ENCODE assay signal across 2 cellular contexts in the genomic region with DNA sequence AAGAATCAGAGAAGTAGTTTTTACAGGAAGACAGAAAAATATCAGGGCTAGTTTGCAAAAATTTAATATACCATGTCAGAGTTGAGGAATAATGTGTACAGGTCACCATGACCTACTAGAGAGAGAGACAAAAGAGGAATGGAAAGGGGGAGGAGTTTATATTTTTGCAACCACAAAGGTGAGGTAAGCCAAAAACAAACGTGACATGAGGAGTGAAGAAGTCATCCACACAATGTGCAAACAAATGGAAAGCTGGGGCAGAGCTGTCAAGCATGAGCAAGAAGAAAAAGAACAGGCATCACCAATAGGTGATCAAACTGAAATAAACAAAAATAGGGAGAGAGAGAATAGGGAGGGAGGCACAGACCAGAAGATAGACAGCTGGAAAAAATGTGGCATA.
TF ChIP-seq lines count a peak whose summit lies in the region.

No MANE protein-coding gene starts in this region.

TF ChIP-seq in GM23338, 12 proteins besides CTCF, POLR2A, EP300 and RAD21 (continued from another document):
- TF ChIP-seq, protein P1, sequence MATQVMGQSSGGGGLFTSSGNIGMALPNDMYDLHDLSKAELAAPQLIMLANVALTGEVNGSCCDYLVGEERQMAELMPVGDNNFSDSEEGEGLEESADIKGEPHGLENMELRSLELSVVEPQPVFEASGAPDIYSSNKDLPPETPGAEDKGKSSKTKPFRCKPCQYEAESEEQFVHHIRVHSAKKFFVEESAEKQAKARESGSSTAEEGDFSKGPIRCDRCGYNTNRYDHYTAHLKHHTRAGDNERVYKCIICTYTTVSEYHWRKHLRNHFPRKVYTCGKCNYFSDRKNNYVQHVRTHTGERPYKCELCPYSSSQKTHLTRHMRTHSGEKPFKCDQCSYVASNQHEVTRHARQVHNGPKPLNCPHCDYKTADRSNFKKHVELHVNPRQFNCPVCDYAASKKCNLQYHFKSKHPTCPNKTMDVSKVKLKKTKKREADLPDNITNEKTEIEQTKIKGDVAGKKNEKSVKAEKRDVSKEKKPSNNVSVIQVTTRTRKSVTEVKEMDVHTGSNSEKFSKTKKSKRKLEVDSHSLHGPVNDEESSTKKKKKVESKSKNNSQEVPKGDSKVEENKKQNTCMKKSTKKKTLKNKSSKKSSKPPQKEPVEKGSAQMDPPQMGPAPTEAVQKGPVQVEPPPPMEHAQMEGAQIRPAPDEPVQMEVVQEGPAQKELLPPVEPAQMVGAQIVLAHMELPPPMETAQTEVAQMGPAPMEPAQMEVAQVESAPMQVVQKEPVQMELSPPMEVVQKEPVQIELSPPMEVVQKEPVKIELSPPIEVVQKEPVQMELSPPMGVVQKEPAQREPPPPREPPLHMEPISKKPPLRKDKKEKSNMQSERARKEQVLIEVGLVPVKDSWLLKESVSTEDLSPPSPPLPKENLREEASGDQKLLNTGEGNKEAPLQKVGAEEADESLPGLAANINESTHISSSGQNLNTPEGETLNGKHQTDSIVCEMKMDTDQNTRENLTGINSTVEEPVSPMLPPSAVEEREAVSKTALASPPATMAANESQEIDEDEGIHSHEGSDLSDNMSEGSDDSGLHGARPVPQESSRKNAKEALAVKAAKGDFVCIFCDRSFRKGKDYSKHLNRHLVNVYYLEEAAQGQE (IDR thresholded peaks at IDR 0.05; ENCODE audit: unreplicated experiment): no peak
- TF ChIP-seq POLR2AphosphoS5 (IDR thresholded peaks at IDR 0.05; ENCODE audit: low read depth) (no peak), STAT1 (IDR thresholded peaks at IDR 0.05; ENCODE audit: unreplicated experiment) (no peak), ZNF462 (CRISPR knock-in tag; IDR thresholded peaks at IDR 0.05) (no peak), ZNF114 (CRISPR knock-in tag; IDR thresholded peaks at IDR 0.05) (no peak)

TF ChIP-seq in WTC11, 78 proteins besides CTCF, POLR2A, EP300 and RAD21 (continued from another document):
- TF ChIP-seq AFF4 (CRISPR knock-in tag; IDR thresholded peaks at IDR 0.05; ENCODE audit: borderline replicate concordance) (no peak), ZNF232 (CRISPR knock-in tag; IDR thresholded peaks at IDR 0.05) (no peak), IRF1 (CRISPR knock-in tag; IDR thresholded peaks at IDR 0.05) (no peak), OVOL2 (CRISPR knock-in tag; IDR thresholded peaks at IDR 0.05; ENCODE audit: borderline replicate concordance) (no peak), SMAD3 (CRISPR knock-in tag; IDR thresholded peaks at IDR 0.05; ENCODE audit: borderline replicate concordance) (no peak), ZBTB21 (CRISPR knock-in tag; IDR thresholded peaks at IDR 0.05; ENCODE audit: borderline replicate concordance) (no peak)
- TF ChIP-seq, protein P2, sequence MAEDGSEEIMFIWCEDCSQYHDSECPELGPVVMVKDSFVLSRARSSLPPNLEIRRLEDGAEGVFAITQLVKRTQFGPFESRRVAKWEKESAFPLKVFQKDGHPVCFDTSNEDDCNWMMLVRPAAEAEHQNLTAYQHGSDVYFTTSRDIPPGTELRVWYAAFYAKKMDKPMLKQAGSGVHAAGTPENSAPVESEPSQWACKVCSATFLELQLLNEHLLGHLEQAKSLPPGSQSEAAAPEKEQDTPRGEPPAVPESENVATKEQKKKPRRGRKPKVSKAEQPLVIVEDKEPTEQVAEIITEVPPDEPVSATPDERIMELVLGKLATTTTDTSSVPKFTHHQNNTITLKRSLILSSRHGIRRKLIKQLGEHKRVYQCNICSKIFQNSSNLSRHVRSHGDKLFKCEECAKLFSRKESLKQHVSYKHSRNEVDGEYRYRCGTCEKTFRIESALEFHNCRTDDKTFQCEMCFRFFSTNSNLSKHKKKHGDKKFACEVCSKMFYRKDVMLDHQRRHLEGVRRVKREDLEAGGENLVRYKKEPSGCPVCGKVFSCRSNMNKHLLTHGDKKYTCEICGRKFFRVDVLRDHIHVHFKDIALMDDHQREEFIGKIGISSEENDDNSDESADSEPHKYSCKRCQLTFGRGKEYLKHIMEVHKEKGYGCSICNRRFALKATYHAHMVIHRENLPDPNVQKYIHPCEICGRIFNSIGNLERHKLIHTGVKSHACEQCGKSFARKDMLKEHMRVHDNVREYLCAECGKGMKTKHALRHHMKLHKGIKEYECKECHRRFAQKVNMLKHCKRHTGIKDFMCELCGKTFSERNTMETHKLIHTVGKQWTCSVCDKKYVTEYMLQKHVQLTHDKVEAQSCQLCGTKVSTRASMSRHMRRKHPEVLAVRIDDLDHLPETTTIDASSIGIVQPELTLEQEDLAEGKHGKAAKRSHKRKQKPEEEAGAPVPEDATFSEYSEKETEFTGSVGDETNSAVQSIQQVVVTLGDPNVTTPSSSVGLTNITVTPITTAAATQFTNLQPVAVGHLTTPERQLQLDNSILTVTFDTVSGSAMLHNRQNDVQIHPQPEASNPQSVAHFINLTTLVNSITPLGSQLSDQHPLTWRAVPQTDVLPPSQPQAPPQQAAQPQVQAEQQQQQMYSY (CRISPR knock-in tag; IDR thresholded peaks at IDR 0.05): no peak
- TF ChIP-seq, protein P3, sequence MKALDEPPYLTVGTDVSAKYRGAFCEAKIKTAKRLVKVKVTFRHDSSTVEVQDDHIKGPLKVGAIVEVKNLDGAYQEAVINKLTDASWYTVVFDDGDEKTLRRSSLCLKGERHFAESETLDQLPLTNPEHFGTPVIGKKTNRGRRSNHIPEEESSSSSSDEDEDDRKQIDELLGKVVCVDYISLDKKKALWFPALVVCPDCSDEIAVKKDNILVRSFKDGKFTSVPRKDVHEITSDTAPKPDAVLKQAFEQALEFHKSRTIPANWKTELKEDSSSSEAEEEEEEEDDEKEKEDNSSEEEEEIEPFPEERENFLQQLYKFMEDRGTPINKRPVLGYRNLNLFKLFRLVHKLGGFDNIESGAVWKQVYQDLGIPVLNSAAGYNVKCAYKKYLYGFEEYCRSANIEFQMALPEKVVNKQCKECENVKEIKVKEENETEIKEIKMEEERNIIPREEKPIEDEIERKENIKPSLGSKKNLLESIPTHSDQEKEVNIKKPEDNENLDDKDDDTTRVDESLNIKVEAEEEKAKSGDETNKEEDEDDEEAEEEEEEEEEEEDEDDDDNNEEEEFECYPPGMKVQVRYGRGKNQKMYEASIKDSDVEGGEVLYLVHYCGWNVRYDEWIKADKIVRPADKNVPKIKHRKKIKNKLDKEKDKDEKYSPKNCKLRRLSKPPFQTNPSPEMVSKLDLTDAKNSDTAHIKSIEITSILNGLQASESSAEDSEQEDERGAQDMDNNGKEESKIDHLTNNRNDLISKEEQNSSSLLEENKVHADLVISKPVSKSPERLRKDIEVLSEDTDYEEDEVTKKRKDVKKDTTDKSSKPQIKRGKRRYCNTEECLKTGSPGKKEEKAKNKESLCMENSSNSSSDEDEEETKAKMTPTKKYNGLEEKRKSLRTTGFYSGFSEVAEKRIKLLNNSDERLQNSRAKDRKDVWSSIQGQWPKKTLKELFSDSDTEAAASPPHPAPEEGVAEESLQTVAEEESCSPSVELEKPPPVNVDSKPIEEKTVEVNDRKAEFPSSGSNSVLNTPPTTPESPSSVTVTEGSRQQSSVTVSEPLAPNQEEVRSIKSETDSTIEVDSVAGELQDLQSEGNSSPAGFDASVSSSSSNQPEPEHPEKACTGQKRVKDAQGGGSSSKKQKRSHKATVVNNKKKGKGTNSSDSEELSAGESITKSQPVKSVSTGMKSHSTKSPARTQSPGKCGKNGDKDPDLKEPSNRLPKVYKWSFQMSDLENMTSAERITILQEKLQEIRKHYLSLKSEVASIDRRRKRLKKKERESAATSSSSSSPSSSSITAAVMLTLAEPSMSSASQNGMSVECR (CRISPR knock-in tag; IDR thresholded peaks at IDR 0.05; ENCODE audit: borderline replicate concordance): no peak
